8 cellular contexts compared by ENCODE assay signal in the genomic region with DNA sequence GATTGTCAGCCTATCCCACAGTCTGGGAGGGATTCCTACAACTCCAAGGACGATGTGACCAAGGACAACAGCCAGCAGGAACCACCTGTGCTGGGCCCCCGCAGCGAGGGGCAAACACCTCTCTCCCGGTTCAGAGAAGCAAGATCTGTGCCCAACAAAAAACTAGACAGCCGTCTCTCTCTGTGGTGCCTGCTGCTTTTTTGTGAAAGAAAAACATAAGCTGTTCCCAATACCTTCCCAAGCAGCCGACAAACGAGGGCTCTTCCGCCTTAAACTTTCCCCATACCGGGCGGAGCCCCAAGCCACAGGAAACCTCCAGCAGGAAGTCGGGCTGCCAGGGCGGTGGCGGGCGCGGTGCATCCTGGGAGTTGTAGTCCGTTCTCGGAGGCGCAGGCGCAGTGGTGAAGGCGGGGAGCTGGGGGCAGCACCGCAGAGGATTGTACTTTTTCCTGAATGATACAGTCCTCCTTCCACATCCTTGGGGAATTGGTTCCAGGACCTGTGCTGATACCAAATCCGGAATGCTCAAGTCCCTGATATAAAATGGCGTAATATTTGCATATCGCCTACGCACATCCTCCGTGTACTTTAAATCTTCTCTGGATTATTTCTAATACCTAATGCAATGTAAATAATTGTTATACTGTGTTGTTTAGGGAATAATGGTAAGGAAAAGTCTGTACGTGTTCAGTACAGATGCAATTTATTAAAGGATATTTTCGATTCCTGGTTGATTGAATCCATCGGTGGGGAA.
DNase-seq lines count a peak whose midpoint lies in the region; ATAC-seq, FAIRE-seq and TF ChIP-seq lines count a peak whose summit lies in the region.

No MANE protein-coding gene starts in this region.

- DNase-seq in Caco-2: peak; percentile 96
- DNase-seq in NT2/D1 (ENCODE audit: low read depth, low spot score): peak; percentile 83
- peak; percentile 82 for DNase-seq in activated CD8-positive, alpha-beta memory T cell treated with anti-CD3 and anti-CD28 coated beads, Interleukin-2, amount 50 U/mL, for 24 hours (ENCODE audit: extremely low read depth)
- peak; percentile 99 for DNase-seq in mesenteric fat pad (ENCODE audit: low spot score)
- peak; percentile 92 for DNase-seq in stimulated activated CD8-positive, alpha-beta memory T cell treated with anti-CD3 and anti-CD28 coated beads, Interleukin-15, amount 100 ng/mL, for 1 hour (ENCODE audit: low read depth)

- no TSS peak for BruUV-seq in Caco-2 (replicated peaks; lab: Mats Ljungman, UMichigan)

- H3K9me3 ChIP-seq in Caco-2 (no peaks in the 10 kb centered on the region), HUES48 (ENCODE audit: control insufficient read depth, insufficient read depth, low read length) (no peaks in the 10 kb centered on the region), NT2/D1 (ENCODE audit: insufficient read depth, low read length) (no peaks in the 10 kb centered on the region)

- H3K4me1 Mint-ChIP-seq in Caco-2 (ENCODE audit: low read depth, unreplicated experiment): peaks cover 23% of the 10 kb centered on the region

- CTCF ChIA-PET in Caco-2 (lab: Charles Lee): interaction anchor here (1.0 to 1.2 kb wide), 3 partner anchors 250 to 273 kb away, joined by 3 to 13 read pairs (median 10); no protein-coding TSS in a partner anchor

- H3K4me1 ChIP-seq in Caco-2 (peaks cover 16% of the 10 kb centered on the region), HUES48 (ENCODE audit: control insufficient read depth, insufficient read depth, low read length) (peaks cover 9% of the 10 kb centered on the region), NT2/D1 (ENCODE audit: insufficient read depth, insufficient read length) (no peaks in the 10 kb centered on the region)

- H3K27me3 Mint-ChIP-seq in Caco-2 (ENCODE audit: insufficient read depth, unreplicated experiment): no peaks in the 10 kb centered on the region

- TF ChIP-seq CTCF in Caco-2 (IDR thresholded peaks at IDR 0.05; ENCODE audit: insufficient read depth in 1 of 2, low read depth in 1 of 2, low read length in 1 of 2, severe bottlenecking in 1 of 2, unreplicated experiment in 1 of 2): no peak

- H3K9ac ChIP-seq in HUES48 (ENCODE audit: low read depth, low read length) (peak overlapping the region; percentile 70), NT2/D1 (ENCODE audit: insufficient read length, low read depth) (peak overlapping the region; percentile 83)

- H3K4me3 ChIP-seq in Caco-2 (ENCODE audit: low read depth, low read length) (peak overlapping the region; percentile 39), HUES48 (ENCODE audit: low read depth, low read length) (peak overlapping the region; percentile 82), NT2/D1 (ENCODE audit: insufficient read length, low read depth) (peak overlapping the region; percentile 72)

- peak; percentile 49 for ATAC-seq in GM21390 (IDR thresholded peaks at IDR 0.05; ENCODE audit: unreplicated experiment)

- H3K27me3 ChIP-seq in Caco-2 (replicated peaks; ENCODE audit: control insufficient read depth, insufficient read depth, low read length): no peaks in the 10 kb centered on the region
- H3K27me3 ChIP-seq in HUES48 (ENCODE audit: control insufficient read depth, insufficient read depth, low read length): no peaks in the 10 kb centered on the region
- no peaks in the 10 kb centered on the region for H3K27me3 ChIP-seq in NT2/D1 (ENCODE audit: insufficient read depth, insufficient read length)

- peak overlapping the region; percentile 90 for H3K27ac Mint-ChIP-seq in Caco-2 (ENCODE audit: unreplicated experiment)

- no peaks in the 10 kb centered on the region for H3K9me3 Mint-ChIP-seq in Caco-2 (ENCODE audit: unreplicated experiment)

- H3K36me3 Mint-ChIP-seq in Caco-2 (ENCODE audit: insufficient read depth, unreplicated experiment): peaks cover 10% of the 10 kb centered on the region

- peak overlapping the region; percentile 86 for H3K4me3 Mint-ChIP-seq in Caco-2 (ENCODE audit: unreplicated experiment)

- FAIRE-seq in endometrium (lab: Jason Lieb, UNC): peak; percentile 98

- POLR2A ChIA-PET in Caco-2 (lab: Charles Lee): interaction anchor here (0.6 to 1.5 kb wide), 9 partner anchors 63 to 605 kb away, joined by 3 to 21 read pairs (median 3); partner anchors contain the start of genes CASP3, CENPU and IRF2

- intact Hi-C loops in Caco-2 (cut with micrococcal nuclease; ENCODE audit: unreplicated experiment): loop anchor here (1.0 to 5.0 kb wide), 5 partner anchors 63 to 273 kb away; partner anchors contain the start of genes CASP3, IRF2 and PRIMPOL

- H3K36me3 ChIP-seq in Caco-2 (ENCODE audit: control insufficient read depth, insufficient read depth, low read length) (no peaks in the 10 kb centered on the region), HUES48 (ENCODE audit: control insufficient read depth, insufficient read depth, low read length) (no peaks in the 10 kb centered on the region), NT2/D1 (ENCODE audit: insufficient read depth, insufficient read length, low read length) (no peaks in the 10 kb centered on the region)

- H3K27ac ChIP-seq in HUES48 (ENCODE audit: low read depth, low read length): peak overlapping the region; percentile 84

Comparison
In these comparisons a context has a peak if more than half of its experiments do, and no peak if none do; other contexts are left out.
1. Peak in every context shown above with its lines: DNase-seq, ATAC-seq, H3K4me3 ChIP-seq and H3K27ac ChIP-seq.